Comparison of ENCODE assay signal across 1 cellular context in the genomic region with DNA sequence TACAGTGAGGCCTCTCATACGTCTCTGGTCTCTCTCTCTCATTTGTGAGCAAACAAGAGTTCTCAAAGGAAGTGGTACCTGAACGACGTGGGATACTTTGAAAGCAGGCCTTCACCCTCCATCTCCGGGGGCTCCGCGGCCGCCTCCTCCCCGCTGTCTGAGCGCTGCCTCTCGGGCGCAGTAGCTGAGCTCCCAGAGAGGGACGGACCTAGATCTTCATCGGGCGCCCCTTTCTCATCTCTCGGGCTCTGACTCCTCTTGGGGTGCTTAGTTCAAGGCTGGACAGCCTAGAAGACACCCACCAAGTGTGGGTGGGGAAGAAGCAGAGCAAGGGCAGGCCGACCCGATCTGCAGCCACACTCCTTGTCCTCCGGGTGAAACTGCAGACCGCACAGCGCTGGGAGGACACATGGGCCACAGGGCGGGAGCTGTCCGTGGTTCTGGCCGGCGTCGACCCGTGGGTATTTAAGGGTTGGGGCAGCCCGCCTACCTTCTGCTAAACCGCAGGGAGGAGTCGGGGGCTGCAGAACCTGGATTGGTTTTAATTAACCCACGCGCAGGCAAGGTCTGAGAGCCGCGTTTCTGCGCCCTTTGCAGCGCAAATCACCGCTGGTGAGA.
TF ChIP-seq lines count a peak whose summit lies in the region.

No MANE protein-coding gene starts in this region.

TF ChIP-seq in HepG2, 621 proteins besides CTCF, POLR2A, EP300 and RAD21 (continued from another document and continues in another):
- TF ChIP-seq ZC3H4 (CRISPR knock-in tag; IDR thresholded peaks at IDR 0.05; ENCODE audit: borderline replicate concordance) = no peak
- TF ChIP-seq, protein P1, sequence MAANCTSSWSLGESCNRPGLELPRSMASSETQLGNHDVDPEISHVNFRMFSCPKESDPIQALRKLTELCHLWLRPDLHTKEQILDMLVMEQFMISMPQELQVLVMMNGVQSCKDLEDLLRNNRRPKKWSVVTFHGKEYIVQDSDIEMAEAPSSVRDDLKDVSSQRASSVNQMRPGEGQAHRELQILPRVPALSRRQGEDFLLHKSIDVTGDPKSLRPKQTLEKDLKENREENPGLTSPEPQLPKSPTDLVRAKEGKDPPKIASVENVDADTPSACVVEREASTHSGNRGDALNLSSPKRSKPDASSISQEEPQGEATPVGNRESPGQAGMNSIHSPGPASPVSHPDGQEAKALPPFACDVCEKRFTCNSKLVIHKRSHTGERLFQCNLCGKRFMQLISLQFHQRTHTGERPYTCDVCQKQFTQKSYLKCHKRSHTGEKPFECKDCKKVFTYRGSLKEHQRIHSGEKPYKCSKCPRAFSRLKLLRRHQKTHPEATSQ (CRISPR knock-in tag; IDR thresholded peaks at IDR 0.05; ENCODE audit: borderline replicate concordance) = no peak
- TF ChIP-seq, protein P2, sequence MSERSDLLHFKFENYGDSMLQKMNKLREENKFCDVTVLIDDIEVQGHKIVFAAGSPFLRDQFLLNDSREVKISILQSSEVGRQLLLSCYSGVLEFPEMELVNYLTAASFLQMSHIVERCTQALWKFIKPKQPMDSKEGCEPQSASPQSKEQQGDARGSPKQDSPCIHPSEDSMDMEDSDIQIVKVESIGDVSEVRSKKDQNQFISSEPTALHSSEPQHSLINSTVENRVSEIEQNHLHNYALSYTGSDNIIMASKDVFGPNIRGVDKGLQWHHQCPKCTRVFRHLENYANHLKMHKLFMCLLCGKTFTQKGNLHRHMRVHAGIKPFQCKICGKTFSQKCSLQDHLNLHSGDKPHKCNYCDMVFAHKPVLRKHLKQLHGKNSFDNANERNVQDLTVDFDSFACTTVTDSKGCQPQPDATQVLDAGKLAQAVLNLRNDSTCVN (CRISPR knock-in tag; IDR thresholded peaks at IDR 0.05; ENCODE audit: borderline replicate concordance) = peak; percentile 78; the same call in 1 of the 2 replicates
- peak; percentile 89 for TF ChIP-seq SALL1 (CRISPR knock-in tag; IDR thresholded peaks at IDR 0.05)
- TF ChIP-seq BRCA1 (CRISPR knock-in tag; IDR thresholded peaks at IDR 0.05) = peak; percentile 62; the same call in 1 of the 2 replicates
- TF ChIP-seq, protein P3, sequence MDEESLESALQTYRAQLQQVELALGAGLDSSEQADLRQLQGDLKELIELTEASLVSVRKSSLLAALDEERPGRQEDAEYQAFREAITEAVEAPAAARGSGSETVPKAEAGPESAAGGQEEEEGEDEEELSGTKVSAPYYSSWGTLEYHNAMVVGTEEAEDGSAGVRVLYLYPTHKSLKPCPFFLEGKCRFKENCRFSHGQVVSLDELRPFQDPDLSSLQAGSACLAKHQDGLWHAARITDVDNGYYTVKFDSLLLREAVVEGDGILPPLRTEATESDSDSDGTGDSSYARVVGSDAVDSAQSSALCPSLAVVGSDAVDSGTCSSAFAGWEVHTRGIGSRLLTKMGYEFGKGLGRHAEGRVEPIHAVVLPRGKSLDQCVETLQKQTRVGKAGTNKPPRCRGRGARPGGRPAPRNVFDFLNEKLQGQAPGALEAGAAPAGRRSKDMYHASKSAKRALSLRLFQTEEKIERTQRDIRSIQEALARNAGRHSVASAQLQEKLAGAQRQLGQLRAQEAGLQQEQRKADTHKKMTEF (CRISPR knock-in tag; IDR thresholded peaks at IDR 0.05) = peak; percentile 51; the same call in 1 of the 2 replicates
- TF ChIP-seq ZSCAN12 (CRISPR knock-in tag; IDR thresholded peaks at IDR 0.05) = 0 out of 2 replicates have a peak, but pooled peaks have one; percentile 24
- TF ChIP-seq ZFX (CRISPR knock-in tag; IDR thresholded peaks at IDR 0.05; ENCODE audit: low read depth) = no peak
- TF ChIP-seq, protein P4, sequence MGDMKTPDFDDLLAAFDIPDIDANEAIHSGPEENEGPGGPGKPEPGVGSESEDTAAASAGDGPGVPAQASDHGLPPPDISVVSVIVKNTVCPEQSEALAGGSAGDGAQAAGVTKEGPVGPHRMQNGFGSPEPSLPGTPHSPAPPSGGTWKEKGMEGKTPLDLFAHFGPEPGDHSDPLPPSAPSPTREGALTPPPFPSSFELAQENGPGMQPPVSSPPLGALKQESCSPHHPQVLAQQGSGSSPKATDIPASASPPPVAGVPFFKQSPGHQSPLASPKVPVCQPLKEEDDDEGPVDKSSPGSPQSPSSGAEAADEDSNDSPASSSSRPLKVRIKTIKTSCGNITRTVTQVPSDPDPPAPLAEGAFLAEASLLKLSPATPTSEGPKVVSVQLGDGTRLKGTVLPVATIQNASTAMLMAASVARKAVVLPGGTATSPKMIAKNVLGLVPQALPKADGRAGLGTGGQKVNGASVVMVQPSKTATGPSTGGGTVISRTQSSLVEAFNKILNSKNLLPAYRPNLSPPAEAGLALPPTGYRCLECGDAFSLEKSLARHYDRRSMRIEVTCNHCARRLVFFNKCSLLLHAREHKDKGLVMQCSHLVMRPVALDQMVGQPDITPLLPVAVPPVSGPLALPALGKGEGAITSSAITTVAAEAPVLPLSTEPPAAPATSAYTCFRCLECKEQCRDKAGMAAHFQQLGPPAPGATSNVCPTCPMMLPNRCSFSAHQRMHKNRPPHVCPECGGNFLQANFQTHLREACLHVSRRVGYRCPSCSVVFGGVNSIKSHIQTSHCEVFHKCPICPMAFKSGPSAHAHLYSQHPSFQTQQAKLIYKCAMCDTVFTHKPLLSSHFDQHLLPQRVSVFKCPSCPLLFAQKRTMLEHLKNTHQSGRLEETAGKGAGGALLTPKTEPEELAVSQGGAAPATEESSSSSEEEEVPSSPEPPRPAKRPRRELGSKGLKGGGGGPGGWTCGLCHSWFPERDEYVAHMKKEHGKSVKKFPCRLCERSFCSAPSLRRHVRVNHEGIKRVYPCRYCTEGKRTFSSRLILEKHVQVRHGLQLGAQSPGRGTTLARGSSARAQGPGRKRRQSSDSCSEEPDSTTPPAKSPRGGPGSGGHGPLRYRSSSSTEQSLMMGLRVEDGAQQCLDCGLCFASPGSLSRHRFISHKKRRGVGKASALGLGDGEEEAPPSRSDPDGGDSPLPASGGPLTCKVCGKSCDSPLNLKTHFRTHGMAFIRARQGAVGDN (CRISPR knock-in tag; IDR thresholded peaks at IDR 0.05) = peak; percentile 58
- TF ChIP-seq, protein P5, sequence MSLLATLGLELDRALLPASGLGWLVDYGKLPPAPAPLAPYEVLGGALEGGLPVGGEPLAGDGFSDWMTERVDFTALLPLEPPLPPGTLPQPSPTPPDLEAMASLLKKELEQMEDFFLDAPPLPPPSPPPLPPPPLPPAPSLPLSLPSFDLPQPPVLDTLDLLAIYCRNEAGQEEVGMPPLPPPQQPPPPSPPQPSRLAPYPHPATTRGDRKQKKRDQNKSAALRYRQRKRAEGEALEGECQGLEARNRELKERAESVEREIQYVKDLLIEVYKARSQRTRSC (CRISPR knock-in tag; IDR thresholded peaks at IDR 0.05; ENCODE audit: low read depth) = 0 out of 2 replicates have a peak, but pooled peaks have one; percentile 59
- no peak for TF ChIP-seq GFI1 (CRISPR knock-in tag; IDR thresholded peaks at IDR 0.05; ENCODE audit: borderline replicate concordance)
- TF ChIP-seq GATA4 (IDR thresholded peaks at IDR 0.05; ENCODE audit: borderline replicate concordance, low read depth) = no peak
- no peak for TF ChIP-seq POLR2G (IDR thresholded peaks at IDR 0.05; ENCODE audit: low read depth, low read length)
- TF ChIP-seq REL (CRISPR knock-in tag; conservative IDR thresholded peaks at IDR 0.05) = peak; percentile 67; the same call in 1 of the 2 replicates
- TF ChIP-seq, protein P6, sequence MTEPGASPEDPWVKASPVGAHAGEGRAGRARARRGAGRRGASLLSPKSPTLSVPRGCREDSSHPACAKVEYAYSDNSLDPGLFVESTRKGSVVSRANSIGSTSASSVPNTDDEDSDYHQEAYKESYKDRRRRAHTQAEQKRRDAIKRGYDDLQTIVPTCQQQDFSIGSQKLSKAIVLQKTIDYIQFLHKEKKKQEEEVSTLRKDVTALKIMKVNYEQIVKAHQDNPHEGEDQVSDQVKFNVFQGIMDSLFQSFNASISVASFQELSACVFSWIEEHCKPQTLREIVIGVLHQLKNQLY (CRISPR knock-in tag; IDR thresholded peaks at IDR 0.05) = peak; percentile 39; the same call in 1 of the 2 replicates
- TF ChIP-seq, protein P7, sequence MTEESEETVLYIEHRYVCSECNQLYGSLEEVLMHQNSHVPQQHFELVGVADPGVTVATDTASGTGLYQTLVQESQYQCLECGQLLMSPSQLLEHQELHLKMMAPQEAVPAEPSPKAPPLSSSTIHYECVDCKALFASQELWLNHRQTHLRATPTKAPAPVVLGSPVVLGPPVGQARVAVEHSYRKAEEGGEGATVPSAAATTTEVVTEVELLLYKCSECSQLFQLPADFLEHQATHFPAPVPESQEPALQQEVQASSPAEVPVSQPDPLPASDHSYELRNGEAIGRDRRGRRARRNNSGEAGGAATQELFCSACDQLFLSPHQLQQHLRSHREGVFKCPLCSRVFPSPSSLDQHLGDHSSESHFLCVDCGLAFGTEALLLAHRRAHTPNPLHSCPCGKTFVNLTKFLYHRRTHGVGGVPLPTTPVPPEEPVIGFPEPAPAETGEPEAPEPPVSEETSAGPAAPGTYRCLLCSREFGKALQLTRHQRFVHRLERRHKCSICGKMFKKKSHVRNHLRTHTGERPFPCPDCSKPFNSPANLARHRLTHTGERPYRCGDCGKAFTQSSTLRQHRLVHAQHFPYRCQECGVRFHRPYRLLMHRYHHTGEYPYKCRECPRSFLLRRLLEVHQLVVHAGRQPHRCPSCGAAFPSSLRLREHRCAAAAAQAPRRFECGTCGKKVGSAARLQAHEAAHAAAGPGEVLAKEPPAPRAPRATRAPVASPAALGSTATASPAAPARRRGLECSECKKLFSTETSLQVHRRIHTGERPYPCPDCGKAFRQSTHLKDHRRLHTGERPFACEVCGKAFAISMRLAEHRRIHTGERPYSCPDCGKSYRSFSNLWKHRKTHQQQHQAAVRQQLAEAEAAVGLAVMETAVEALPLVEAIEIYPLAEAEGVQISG (CRISPR knock-in tag; IDR thresholded peaks at IDR 0.05) = peak; percentile 66
- peak; percentile 79; the same call in 1 of the 2 replicates for TF ChIP-seq ZNF563 (CRISPR knock-in tag; IDR thresholded peaks at IDR 0.05)
- TF ChIP-seq TGIF2 (CRISPR knock-in tag; IDR thresholded peaks at IDR 0.05) = peak; percentile 89; the same call in 1 of the 2 replicates
- TF ChIP-seq CENPT (CRISPR knock-in tag; IDR thresholded peaks at IDR 0.05; ENCODE audit: low read depth) = no peak
- TF ChIP-seq MTF1 (CRISPR knock-in tag; IDR thresholded peaks at IDR 0.05) = no peak
- TF ChIP-seq, protein P8, sequence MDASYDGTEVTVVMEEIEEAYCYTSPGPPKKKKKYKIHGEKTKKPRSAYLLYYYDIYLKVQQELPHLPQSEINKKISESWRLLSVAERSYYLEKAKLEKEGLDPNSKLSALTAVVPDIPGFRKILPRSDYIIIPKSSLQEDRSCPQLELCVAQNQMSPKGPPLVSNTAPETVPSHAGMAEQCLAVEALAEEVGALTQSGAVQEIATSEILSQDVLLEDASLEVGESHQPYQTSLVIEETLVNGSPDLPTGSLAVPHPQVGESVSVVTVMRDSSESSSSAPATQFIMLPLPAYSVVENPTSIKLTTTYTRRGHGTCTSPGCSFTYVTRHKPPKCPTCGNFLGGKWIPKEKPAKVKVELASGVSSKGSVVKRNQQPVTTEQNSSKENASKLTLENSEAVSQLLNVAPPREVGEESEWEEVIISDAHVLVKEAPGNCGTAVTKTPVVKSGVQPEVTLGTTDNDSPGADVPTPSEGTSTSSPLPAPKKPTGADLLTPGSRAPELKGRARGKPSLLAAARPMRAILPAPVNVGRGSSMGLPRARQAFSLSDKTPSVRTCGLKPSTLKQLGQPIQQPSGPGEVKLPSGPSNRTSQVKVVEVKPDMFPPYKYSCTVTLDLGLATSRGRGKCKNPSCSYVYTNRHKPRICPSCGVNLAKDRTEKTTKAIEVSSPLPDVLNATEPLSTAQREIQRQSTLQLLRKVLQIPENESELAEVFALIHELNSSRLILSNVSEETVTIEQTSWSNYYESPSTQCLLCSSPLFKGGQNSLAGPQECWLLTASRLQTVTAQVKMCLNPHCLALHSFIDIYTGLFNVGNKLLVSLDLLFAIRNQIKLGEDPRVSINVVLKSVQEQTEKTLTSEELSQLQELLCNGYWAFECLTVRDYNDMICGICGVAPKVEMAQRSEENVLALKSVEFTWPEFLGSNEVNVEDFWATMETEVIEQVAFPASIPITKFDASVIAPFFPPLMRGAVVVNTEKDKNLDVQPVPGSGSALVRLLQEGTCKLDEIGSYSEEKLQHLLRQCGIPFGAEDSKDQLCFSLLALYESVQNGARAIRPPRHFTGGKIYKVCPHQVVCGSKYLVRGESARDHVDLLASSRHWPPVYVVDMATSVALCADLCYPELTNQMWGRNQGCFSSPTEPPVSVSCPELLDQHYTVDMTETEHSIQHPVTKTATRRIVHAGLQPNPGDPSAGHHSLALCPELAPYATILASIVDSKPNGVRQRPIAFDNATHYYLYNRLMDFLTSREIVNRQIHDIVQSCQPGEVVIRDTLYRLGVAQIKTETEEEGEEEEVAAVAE (CRISPR knock-in tag; IDR thresholded peaks at IDR 0.05; ENCODE audit: borderline replicate concordance) = peak; percentile 59; the same call in 1 of the 2 replicates
- TF ChIP-seq, protein P9, sequence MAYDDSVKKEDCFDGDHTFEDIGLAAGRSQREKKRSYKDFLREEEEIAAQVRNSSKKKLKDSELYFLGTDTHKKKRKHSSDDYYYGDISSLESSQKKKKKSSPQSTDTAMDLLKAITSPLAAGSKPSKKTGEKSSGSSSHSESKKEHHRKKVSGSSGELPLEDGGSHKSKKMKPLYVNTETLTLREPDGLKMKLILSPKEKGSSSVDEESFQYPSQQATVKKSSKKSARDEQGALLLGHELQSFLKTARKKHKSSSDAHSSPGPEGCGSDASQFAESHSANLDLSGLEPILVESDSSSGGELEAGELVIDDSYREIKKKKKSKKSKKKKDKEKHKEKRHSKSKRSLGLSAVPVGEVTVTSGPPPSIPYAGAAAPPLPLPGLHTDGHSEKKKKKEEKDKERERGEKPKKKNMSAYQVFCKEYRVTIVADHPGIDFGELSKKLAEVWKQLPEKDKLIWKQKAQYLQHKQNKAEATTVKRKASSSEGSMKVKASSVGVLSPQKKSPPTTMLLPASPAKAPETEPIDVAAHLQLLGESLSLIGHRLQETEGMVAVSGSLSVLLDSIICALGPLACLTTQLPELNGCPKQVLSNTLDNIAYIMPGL (CRISPR knock-in tag; IDR thresholded peaks at IDR 0.05; ENCODE audit: borderline replicate concordance in 1 of 2, low read depth in 1 of 2) = no peak
- TF ChIP-seq, protein P10, sequence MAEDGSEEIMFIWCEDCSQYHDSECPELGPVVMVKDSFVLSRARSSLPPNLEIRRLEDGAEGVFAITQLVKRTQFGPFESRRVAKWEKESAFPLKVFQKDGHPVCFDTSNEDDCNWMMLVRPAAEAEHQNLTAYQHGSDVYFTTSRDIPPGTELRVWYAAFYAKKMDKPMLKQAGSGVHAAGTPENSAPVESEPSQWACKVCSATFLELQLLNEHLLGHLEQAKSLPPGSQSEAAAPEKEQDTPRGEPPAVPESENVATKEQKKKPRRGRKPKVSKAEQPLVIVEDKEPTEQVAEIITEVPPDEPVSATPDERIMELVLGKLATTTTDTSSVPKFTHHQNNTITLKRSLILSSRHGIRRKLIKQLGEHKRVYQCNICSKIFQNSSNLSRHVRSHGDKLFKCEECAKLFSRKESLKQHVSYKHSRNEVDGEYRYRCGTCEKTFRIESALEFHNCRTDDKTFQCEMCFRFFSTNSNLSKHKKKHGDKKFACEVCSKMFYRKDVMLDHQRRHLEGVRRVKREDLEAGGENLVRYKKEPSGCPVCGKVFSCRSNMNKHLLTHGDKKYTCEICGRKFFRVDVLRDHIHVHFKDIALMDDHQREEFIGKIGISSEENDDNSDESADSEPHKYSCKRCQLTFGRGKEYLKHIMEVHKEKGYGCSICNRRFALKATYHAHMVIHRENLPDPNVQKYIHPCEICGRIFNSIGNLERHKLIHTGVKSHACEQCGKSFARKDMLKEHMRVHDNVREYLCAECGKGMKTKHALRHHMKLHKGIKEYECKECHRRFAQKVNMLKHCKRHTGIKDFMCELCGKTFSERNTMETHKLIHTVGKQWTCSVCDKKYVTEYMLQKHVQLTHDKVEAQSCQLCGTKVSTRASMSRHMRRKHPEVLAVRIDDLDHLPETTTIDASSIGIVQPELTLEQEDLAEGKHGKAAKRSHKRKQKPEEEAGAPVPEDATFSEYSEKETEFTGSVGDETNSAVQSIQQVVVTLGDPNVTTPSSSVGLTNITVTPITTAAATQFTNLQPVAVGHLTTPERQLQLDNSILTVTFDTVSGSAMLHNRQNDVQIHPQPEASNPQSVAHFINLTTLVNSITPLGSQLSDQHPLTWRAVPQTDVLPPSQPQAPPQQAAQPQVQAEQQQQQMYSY (CRISPR knock-in tag; IDR thresholded peaks at IDR 0.05) = no peak
- no peak for TF ChIP-seq SP2 (CRISPR knock-in tag; IDR thresholded peaks at IDR 0.05)
